33 cellular contexts compared by ENCODE assay signal in genomic region chr6:40552926-40553325, GRCh38. TPM values are rescaled to one million over a fixed set of nuclear protein-coding genes. Genes with fewer than 3 reads are reported as not detected.
"Had no signal": no experiment of that assay in that cellular context is flagged by ENCODE, and none has a peak within 500 bp of the region (broad histone marks: within the 10 kb centered on the region; RNA-seq: fewer than 3 reads in every experiment).

No MANE protein-coding gene starts in this region.

- H3K36me3 Mint-ChIP-seq: activated naive CD4-positive, alpha-beta T cell treated with anti-CD3 and anti-CD28 coated beads, Interleukin-2, amount 10 ng/mL, durations not matched to agents 7 days and 5 days; activated naive CD8-positive, alpha-beta T cell treated with anti-CD3 and anti-CD28 coated beads, Interleukin-2, amount 10 ng/mL, durations not matched to agents 7 days and 5 days; T-cell had no signal

- ATAC-seq: activated CD4-positive, alpha-beta T cell treated with anti-CD3 and anti-CD28 coated beads for 36 hours; activated T-helper 17 cell treated with anti-CD3 and anti-CD28 coated beads, Interleukin-2, amount 50 U/mL, for 72 hours; Right ventricle myocardium inferior; T-cell had no signal

- DNase-seq: activated CD4-positive, alpha-beta memory T cell treated with anti-CD3 and anti-CD28 coated beads, Interleukin-2, amount 10 ng/mL, durations not matched to agents 7 days and 5 days; activated CD4-positive, alpha-beta T cell treated with anti-CD3 and anti-CD28 coated beads for 36 hours; activated CD4-positive, alpha-beta T cell treated with anti-CD3 and anti-CD28 coated beads, Interleukin-2, amount 50 U/mL, for 1 hour; activated gamma-delta T cell; activated naive CD4-positive, alpha-beta T cell treated with anti-CD3 and anti-CD28 coated beads, Interleukin-2, amount 10 ng/mL, durations not matched to agents 7 days and 5 days; activated naive CD8-positive, alpha-beta T cell treated with anti-CD3 and anti-CD28 coated beads, Interleukin-2, amount 10 ng/mL, durations not matched to agents 7 days and 5 days; activated T-cell treated with anti-CD3 and anti-CD28 coated beads for 4 hours; activated T-cell treated with anti-CD3 and anti-CD28 coated beads, Interleukin-2, amount 50 U/mL, for 48 hours; adrenal gland; anterior cingulate cortex; caudate nucleus; KG1; NCI-H1092; NCI-H1417 treated with DMSO at 0.1 percent for 48 hours; NCI-H1694; NCI-H2029; NCI-H2107; NCI-H2171 treated with DMSO at 0.1 percent for 48 hours; NCI-H226; NCI-H82; T-cell; T-helper 2 cell; T1000 had no signal

- H3K9me3 ChIP-seq: adrenal gland, breast epithelium had no signal

- H3K36me3 ChIP-seq: adrenal gland, breast epithelium had no signal

- H3K4me1 Mint-ChIP-seq: activated CD4-positive, alpha-beta memory T cell treated with anti-CD3 and anti-CD28 coated beads, Interleukin-2, amount 10 ng/mL, durations not matched to agents 7 days and 5 days; activated CD4-positive, alpha-beta T cell treated with anti-CD3 and anti-CD28 coated beads for 36 hours; activated naive CD4-positive, alpha-beta T cell treated with anti-CD3 and anti-CD28 coated beads, Interleukin-2, amount 10 ng/mL, durations not matched to agents 7 days and 5 days; activated naive CD8-positive, alpha-beta T cell treated with anti-CD3 and anti-CD28 coated beads, Interleukin-2, amount 10 ng/mL, durations not matched to agents 7 days and 5 days; activated T-helper 17 cell treated with anti-CD3 and anti-CD28 coated beads, Interleukin-2, amount 50 U/mL, for 72 hours; T-cell had no signal

- H3K27ac Mint-ChIP-seq: activated CD4-positive, alpha-beta memory T cell treated with anti-CD3 and anti-CD28 coated beads, Interleukin-2, amount 10 ng/mL, durations not matched to agents 7 days and 5 days; activated CD4-positive, alpha-beta T cell treated with anti-CD3 and anti-CD28 coated beads for 36 hours; activated naive CD4-positive, alpha-beta T cell treated with anti-CD3 and anti-CD28 coated beads, Interleukin-2, amount 10 ng/mL, durations not matched to agents 7 days and 5 days; activated naive CD8-positive, alpha-beta T cell treated with anti-CD3 and anti-CD28 coated beads, Interleukin-2, amount 10 ng/mL, durations not matched to agents 7 days and 5 days; activated T-helper 17 cell treated with anti-CD3 and anti-CD28 coated beads, Interleukin-2, amount 50 U/mL, for 72 hours; T-cell had no signal

- H3K27ac ChIP-seq: adrenal gland, breast epithelium, SK-N-MC, VCaP had no signal

- H3K27me3 Mint-ChIP-seq: T-cell had no signal

- H3K4me3 Mint-ChIP-seq: activated CD4-positive, alpha-beta memory T cell treated with anti-CD3 and anti-CD28 coated beads, Interleukin-2, amount 10 ng/mL, durations not matched to agents 7 days and 5 days; activated CD4-positive, alpha-beta T cell treated with anti-CD3 and anti-CD28 coated beads for 36 hours; activated naive CD4-positive, alpha-beta T cell treated with anti-CD3 and anti-CD28 coated beads, Interleukin-2, amount 10 ng/mL, durations not matched to agents 7 days and 5 days; activated naive CD8-positive, alpha-beta T cell treated with anti-CD3 and anti-CD28 coated beads, Interleukin-2, amount 10 ng/mL, durations not matched to agents 7 days and 5 days; activated T-helper 17 cell treated with anti-CD3 and anti-CD28 coated beads, Interleukin-2, amount 50 U/mL, for 72 hours; T-cell had no signal

- H3K9me3 Mint-ChIP-seq: activated CD4-positive, alpha-beta memory T cell treated with anti-CD3 and anti-CD28 coated beads, Interleukin-2, amount 10 ng/mL, durations not matched to agents 7 days and 5 days; activated naive CD4-positive, alpha-beta T cell treated with anti-CD3 and anti-CD28 coated beads, Interleukin-2, amount 10 ng/mL, durations not matched to agents 7 days and 5 days; activated naive CD8-positive, alpha-beta T cell treated with anti-CD3 and anti-CD28 coated beads, Interleukin-2, amount 10 ng/mL, durations not matched to agents 7 days and 5 days; activated T-helper 17 cell treated with anti-CD3 and anti-CD28 coated beads, Interleukin-2, amount 50 U/mL, for 72 hours; T-cell had no signal

- H3K4me3 ChIP-seq: adrenal gland, breast epithelium, SK-N-MC had no signal

- H3K4me1 ChIP-seq: adrenal gland, breast epithelium had no signal

- H3K27me3 ChIP-seq: adrenal gland, breast epithelium had no signal

RNA-seq across cellular contexts. Expression of gene LRFN2, which starts 34.2 kb away (rescaled TPM):
- total RNA-seq: activated CD4-positive, alpha-beta T cell treated with anti-CD3 and anti-CD28 coated beads for 36 hours; activated CD8-positive, alpha-beta memory T cell treated with anti-CD3 and anti-CD28 coated beads for 36 hours; activated naive CD8-positive, alpha-beta T cell treated with anti-CD3 and anti-CD28 coated beads, Interleukin-2, amount 10 ng/mL, durations not matched to agents 7 days and 5 days; breast epithelium; MCF 10A; NCI-H460; OCI-LY7; Right ventricle myocardium inferior; RPMI7951 had no signal
